Comparison of ENCODE assay signal across 8 cellular contexts in the genomic region with DNA sequence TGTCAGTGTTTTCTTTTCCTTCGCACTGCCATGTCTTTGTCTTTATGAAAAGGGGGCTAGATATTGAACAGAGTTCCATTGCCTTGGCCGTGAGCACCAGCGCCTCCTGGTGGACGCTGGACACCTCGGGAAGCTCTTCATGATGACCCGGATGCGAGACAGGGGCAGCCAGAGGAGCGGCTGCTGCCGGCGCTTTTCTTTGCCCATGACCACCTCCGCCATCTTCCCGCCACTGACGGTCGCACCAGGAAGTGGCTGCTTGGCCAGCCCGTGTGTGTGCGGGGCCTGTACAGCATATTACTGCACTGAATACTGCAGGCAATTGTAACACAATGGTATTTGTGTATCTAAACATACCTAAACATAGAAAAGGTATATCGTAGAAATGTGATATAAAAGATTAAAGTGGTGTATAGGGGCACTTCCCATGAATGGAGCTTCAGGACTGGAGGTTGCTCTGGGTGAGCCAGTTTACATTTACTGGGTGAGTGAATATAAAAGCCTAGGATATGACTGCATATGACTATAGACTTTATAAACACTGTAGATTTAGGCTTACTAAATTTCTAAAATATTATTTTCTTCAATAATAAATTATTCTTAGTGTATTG. TPM values are rescaled to one million over a fixed set of nuclear protein-coding genes. Genes with fewer than 3 reads are reported as not detected.
A peak's percentile ranks its signal among the peaks of the same experiment; 100 is the strongest.
DNase-seq lines count a peak whose midpoint lies in the region; ATAC-seq and TF ChIP-seq lines count a peak whose summit lies in the region.

No MANE protein-coding gene starts in this region.

- H3K4me1 ChIP-seq in gastroesophageal sphincter, result no peaks in the 10 kb centered on the region

- no peak for DNase-seq in AG04449 (ENCODE audit: low read depth, low spot score)
- peak; percentile 13 for DNase-seq in LHCN-M2 (ENCODE audit: low read depth)
- peak; percentile 19 for DNase-seq in fibroblast of mammary gland (ENCODE audit: low read depth)
- DNase-seq in germinal center (ENCODE audit: low spot score), result no peak
- DNase-seq in NCI-H345 (lab: John Stamatoyannopoulos, UW), result no peak

- POLR2A ChIA-PET in AG04449 (lab: Yijun Ruan, JAX), result no interaction called here

- no peak for TF ChIP-seq EP300 in gastroesophageal sphincter (IDR thresholded peaks at IDR 0.05)

- 67 to 100% methylated on average over 2 to 14 of the region's 17 CpGs for WGBS in gastroesophageal sphincter (ENCODE audit: low coverage in 1 of 2), 2 donors

- no peaks in the 10 kb centered on the region for H3K27me3 ChIP-seq in gastroesophageal sphincter

- no peaks in the 10 kb centered on the region for H3K9me3 ChIP-seq in gastroesophageal sphincter

- H3K36me3 ChIP-seq in gastroesophageal sphincter, result no peaks in the 10 kb centered on the region

- peak; percentile 75 for ATAC-seq in GM18505 (IDR thresholded peaks at IDR 0.05; ENCODE audit: unreplicated experiment)
- ATAC-seq in gastroesophageal sphincter, result no peak
- ATAC-seq in GM21390 (IDR thresholded peaks at IDR 0.05; ENCODE audit: unreplicated experiment), result no peak

- peak; percentile 36 for TF ChIP-seq CTCF in AG04449 (IDR thresholded peaks at IDR 0.05; ENCODE audit: insufficient read depth, low read length, missing control alignments)
- peak; percentile 49 for TF ChIP-seq CTCF in fibroblast of mammary gland (conservative IDR thresholded peaks at IDR 0.05; ENCODE audit: control insufficient read depth, insufficient read depth, low read depth, low read length)
- peak in 1 of 4 experiments; percentile 48 for TF ChIP-seq CTCF in gastroesophageal sphincter (IDR thresholded peaks at IDR 0.05)

- no peak for TF ChIP-seq POLR2A in GM18505 (IDR thresholded peaks at IDR 0.05; ENCODE audit: borderline replicate concordance, extremely low read depth, insufficient read depth, insufficient read length)
- TF ChIP-seq POLR2A in gastroesophageal sphincter (IDR thresholded peaks at IDR 0.05), result no peak

- CTCF ChIA-PET in AG04449 (lab: Yijun Ruan, JAX), result interaction anchor here (1.0 kb wide), 1 partner anchor 23 kb away, joined by 3 read pairs; no protein-coding TSS in a partner anchor

- H3K27ac ChIP-seq in gastroesophageal sphincter, result no peak overlapping the region

- H3K4me3 ChIP-seq in AG04449 (ENCODE audit: low read depth, low read length), result no peak overlapping the region
- H3K4me3 ChIP-seq in fibroblast of mammary gland (ENCODE audit: control insufficient read depth, low read depth, low read length), result no peak overlapping the region
- H3K4me3 ChIP-seq in gastroesophageal sphincter, result no peak overlapping the region

RNA-seq across cellular contexts. Expression of a gene that starts 15.8 kb away (rescaled TPM):
- total RNA-seq in LHCN-M2 (2014; rRNA removed), result not detected in 2 replicates
- not detected for polyA plus RNA-seq in LHCN-M2 (2012)
- total RNA-seq in gastroesophageal sphincter, result 1 to 10 TPM in 2 of 4 donors, under 1 TPM in 1, not detected in 1; 0.30 to 9.8 (median 8.4) TPM

Comparison
In these comparisons a context has a peak if more than half of its experiments do, and no peak if none do; other contexts are left out.
1. DNase-seq: peak in LHCN-M2 (single experiment) and fibroblast of mammary gland (single experiment); none in AG04449 (single experiment), germinal center (single experiment) and NCI-H345 (single experiment).